Comparison of ENCODE assay signal across 1 cellular context in the genomic region with DNA sequence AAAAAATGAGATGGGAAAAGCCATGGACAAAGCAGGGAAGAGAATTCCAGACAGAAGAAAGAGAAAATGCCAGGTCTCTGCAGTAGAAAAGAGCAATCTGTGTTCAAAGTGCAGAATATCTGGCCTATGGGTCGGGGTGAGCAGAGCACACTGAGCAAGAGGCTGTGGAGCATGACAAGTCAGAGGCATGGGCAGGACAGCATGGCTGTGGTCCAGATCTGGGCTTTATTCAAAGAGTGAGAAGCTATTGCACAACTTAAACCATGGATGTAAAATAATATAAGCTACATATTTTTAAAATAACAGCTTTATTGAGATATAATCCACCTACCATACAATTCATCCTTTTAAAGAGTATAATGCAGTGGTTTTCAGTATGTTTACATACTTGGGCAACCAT.
TF ChIP-seq lines count a peak whose summit lies in the region.

No MANE protein-coding gene starts in this region.

TF ChIP-seq in SK-N-SH treated with all-trans-retinoic acid at 6 μM for 48 hours, 23 proteins besides CTCF, POLR2A, EP300 and RAD21:
- TF ChIP-seq POU6F1 (CRISPR knock-in tag; IDR thresholded peaks at IDR 0.05; ENCODE audit: borderline replicate concordance, low read depth) (no peak), OSR1 (CRISPR knock-in tag; IDR thresholded peaks at IDR 0.05) (no peak), ZNF70 (CRISPR knock-in tag; IDR thresholded peaks at IDR 0.05) (no peak), BACH2 (CRISPR knock-in tag; IDR thresholded peaks at IDR 0.05; ENCODE audit: borderline replicate concordance) (no peak), ESRRG (CRISPR knock-in tag; IDR thresholded peaks at IDR 0.05) (no peak), TCF4 (CRISPR knock-in tag; IDR thresholded peaks at IDR 0.05; ENCODE audit: borderline replicate concordance) (no peak), TSHZ2 (CRISPR knock-in tag; IDR thresholded peaks at IDR 0.05) (no peak), ARNTL (CRISPR knock-in tag; IDR thresholded peaks at IDR 0.05; ENCODE audit: borderline replicate concordance, low read depth) (no peak), ZFP3 (CRISPR knock-in tag; IDR thresholded peaks at IDR 0.05) (no peak), RARB (CRISPR knock-in tag; IDR thresholded peaks at IDR 0.05) (no peak), ZNF565 (CRISPR knock-in tag; conservative IDR thresholded peaks at IDR 0.05; ENCODE audit: low read depth) (no peak), ZFP30 (CRISPR knock-in tag; IDR thresholded peaks at IDR 0.05) (no peak), CREB5 (CRISPR knock-in tag; IDR thresholded peaks at IDR 0.05; ENCODE audit: low read depth) (no peak), CSDC2 (CRISPR knock-in tag; IDR thresholded peaks at IDR 0.05) (no peak), ZNF8 (CRISPR knock-in tag; IDR thresholded peaks at IDR 0.05) (no peak), GLIS3 (CRISPR knock-in tag; IDR thresholded peaks at IDR 0.05) (no peak), ZC3H10 (CRISPR knock-in tag; IDR thresholded peaks at IDR 0.05) (no peak), SNAI2 (CRISPR knock-in tag; IDR thresholded peaks at IDR 0.05) (no peak)
- TF ChIP-seq, protein P1, sequence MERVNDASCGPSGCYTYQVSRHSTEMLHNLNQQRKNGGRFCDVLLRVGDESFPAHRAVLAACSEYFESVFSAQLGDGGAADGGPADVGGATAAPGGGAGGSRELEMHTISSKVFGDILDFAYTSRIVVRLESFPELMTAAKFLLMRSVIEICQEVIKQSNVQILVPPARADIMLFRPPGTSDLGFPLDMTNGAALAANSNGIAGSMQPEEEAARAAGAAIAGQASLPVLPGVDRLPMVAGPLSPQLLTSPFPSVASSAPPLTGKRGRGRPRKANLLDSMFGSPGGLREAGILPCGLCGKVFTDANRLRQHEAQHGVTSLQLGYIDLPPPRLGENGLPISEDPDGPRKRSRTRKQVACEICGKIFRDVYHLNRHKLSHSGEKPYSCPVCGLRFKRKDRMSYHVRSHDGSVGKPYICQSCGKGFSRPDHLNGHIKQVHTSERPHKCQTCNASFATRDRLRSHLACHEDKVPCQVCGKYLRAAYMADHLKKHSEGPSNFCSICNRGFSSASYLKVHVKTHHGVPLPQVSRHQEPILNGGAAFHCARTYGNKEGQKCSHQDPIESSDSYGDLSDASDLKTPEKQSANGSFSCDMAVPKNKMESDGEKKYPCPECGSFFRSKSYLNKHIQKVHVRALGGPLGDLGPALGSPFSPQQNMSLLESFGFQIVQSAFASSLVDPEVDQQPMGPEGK (CRISPR knock-in tag; IDR thresholded peaks at IDR 0.05; ENCODE audit: borderline replicate concordance): no peak
- TF ChIP-seq, protein P2, sequence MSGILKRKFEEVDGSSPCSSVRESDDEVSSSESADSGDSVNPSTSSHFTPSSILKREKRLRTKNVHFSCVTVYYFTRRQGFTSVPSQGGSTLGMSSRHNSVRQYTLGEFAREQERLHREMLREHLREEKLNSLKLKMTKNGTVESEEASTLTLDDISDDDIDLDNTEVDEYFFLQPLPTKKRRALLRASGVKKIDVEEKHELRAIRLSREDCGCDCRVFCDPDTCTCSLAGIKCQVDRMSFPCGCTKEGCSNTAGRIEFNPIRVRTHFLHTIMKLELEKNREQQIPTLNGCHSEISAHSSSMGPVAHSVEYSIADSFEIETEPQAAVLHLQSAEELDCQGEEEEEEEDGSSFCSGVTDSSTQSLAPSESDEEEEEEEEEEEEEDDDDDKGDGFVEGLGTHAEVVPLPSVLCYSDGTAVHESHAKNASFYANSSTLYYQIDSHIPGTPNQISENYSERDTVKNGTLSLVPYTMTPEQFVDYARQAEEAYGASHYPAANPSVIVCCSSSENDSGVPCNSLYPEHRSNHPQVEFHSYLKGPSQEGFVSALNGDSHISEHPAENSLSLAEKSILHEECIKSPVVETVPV (CRISPR knock-in tag; IDR thresholded peaks at IDR 0.05): no peak
